In genomic region chr6:108714774-108715414, GRCh38 we compare ENCODE assay signal across 13 cellular contexts.
DNase-seq lines count a peak whose midpoint lies in the region; ATAC-seq and TF ChIP-seq lines count a peak whose summit lies in the region.
"Had no signal": no experiment of that assay in that cellular context is flagged by ENCODE, and none has a peak within 500 bp of the region (broad histone marks: within the 10 kb centered on the region; RNA-seq: fewer than 3 reads in every experiment).

No MANE protein-coding gene starts in this region.

- no peaks in the 10 kb centered on the region for H3K9me3 ChIP-seq in adipocyte (ENCODE audit: control insufficient read depth, low read length)
- H3K9me3 ChIP-seq: adrenal gland, testis had no signal

- H3K36me3 Mint-ChIP-seq in natural killer cell, result no peaks in the 10 kb centered on the region
- no peaks in the 10 kb centered on the region for H3K36me3 Mint-ChIP-seq in natural killer cell treated with Interleukin-12 subunit alpha and Interleukin-12 subunit beta and Interleukin-15 and Interleukin-18, amount 100 ng/mL, for 72 hours

- intact Hi-C loops in natural killer cell (cut with micrococcal nuclease), result no loop called here

- ATAC-seq in natural killer cell (no peak), HG03025 (IDR thresholded peaks at IDR 0.05; ENCODE audit: low FRiP score, unreplicated experiment) (no peak)
- no peak for ATAC-seq in natural killer cell treated with Interleukin-12 subunit alpha and Interleukin-12 subunit beta and Interleukin-15 and Interleukin-18, amount 100 ng/mL, for 72 hours

- peak overlapping the region; percentile 68 for H3K4me3 Mint-ChIP-seq in natural killer cell
- no peak overlapping the region for H3K4me3 Mint-ChIP-seq in natural killer cell treated with Interleukin-12 subunit alpha and Interleukin-12 subunit beta and Interleukin-15 and Interleukin-18, amount 100 ng/mL, for 72 hours

- peaks cover 18% of the 10 kb centered on the region for H3K4me1 ChIP-seq in adipocyte (ENCODE audit: control insufficient read depth, insufficient read depth, low read length)

- H3K27me3 Mint-ChIP-seq in natural killer cell (ENCODE audit: low read depth in 2 of 2), result no peaks in the 10 kb centered on the region
- H3K27me3 Mint-ChIP-seq in natural killer cell treated with Interleukin-12 subunit alpha and Interleukin-12 subunit beta and Interleukin-15 and Interleukin-18, amount 100 ng/mL, for 72 hours, result no peaks in the 10 kb centered on the region

- H3K4me3 ChIP-seq in adipocyte (ENCODE audit: low read length), result no peak overlapping the region
- H3K4me3 ChIP-seq: adrenal gland, testis had no signal

- no peak for DNase-seq in natural killer cell
- DNase-seq in natural killer cell treated with Interleukin-12 subunit alpha and Interleukin-12 subunit beta and Interleukin-15 and Interleukin-18, amount 100 ng/mL, for 72 hours (ENCODE audit: low spot score), result no peak
- peak; percentile 49 for DNase-seq in adipocyte (ENCODE audit: low read depth)
- peak; percentile 57 for DNase-seq in kidney tubule cell (ENCODE audit: low spot score)
- DNase-seq in NCI-H1436 (lab: John Stamatoyannopoulos, UW), result no peak
- DNase-seq in SW480 (ENCODE audit: low spot score), result no peak
- no peak for DNase-seq in 8988T
- DNase-seq: activated T-cell treated with anti-CD3 and anti-CD28 coated beads, Interleukin-2, amount 50 U/mL, for 1 hour; NCI-H1092 treated with DMSO at 0.1 percent for 48 hours; posterior cingulate gyrus; testis had no signal

- H3K27ac Mint-ChIP-seq in natural killer cell, result peak overlapping the region in 1 of 2 donors; percentile 51
- peak overlapping the region in 1 of 2 donors; percentile 56 for H3K27ac Mint-ChIP-seq in natural killer cell treated with Interleukin-12 subunit alpha and Interleukin-12 subunit beta and Interleukin-15 and Interleukin-18, amount 100 ng/mL, for 72 hours

- no peaks in the 10 kb centered on the region for H3K9me3 Mint-ChIP-seq in natural killer cell
- no peaks in the 10 kb centered on the region for H3K9me3 Mint-ChIP-seq in natural killer cell treated with Interleukin-12 subunit alpha and Interleukin-12 subunit beta and Interleukin-15 and Interleukin-18, amount 100 ng/mL, for 72 hours

- H3K4me1 Mint-ChIP-seq in natural killer cell, result peaks cover 12 to 25% of the 10 kb centered on the region in 2 donors
- peaks cover 16 to 25% of the 10 kb centered on the region in 2 donors for H3K4me1 Mint-ChIP-seq in natural killer cell treated with Interleukin-12 subunit alpha and Interleukin-12 subunit beta and Interleukin-15 and Interleukin-18, amount 100 ng/mL, for 72 hours (ENCODE audit: low read depth in 2 of 2)

- H3K9ac ChIP-seq in adipocyte (ENCODE audit: low read length), result no peak overlapping the region

- no peak for TF ChIP-seq CTCF in natural killer cell (IDR thresholded peaks at IDR 0.05)

- no peaks in the 10 kb centered on the region for H3K36me3 ChIP-seq in adipocyte (ENCODE audit: control insufficient read depth, insufficient read depth, low read length, severe bottlenecking)
- H3K36me3 ChIP-seq: adrenal gland had no signal

- H3K27me3 ChIP-seq in adipocyte (replicated peaks; ENCODE audit: control insufficient read depth, insufficient read depth, low read length), result no peaks in the 10 kb centered on the region
- H3K27me3 ChIP-seq: testis had no signal

Comparison
In these comparisons a context has a peak if more than half of its experiments do, and no peak if none do; other contexts are left out.
1. DNase-seq: peak in adipocyte (single experiment) and kidney tubule cell (single experiment); none in natural killer cell (single experiment), natural killer cell treated with Interleukin-12 subunit alpha and Interleukin-12 subunit beta and Interleukin-15 and Interleukin-18, amount 100 ng/mL, for 72 hours (single experiment), NCI-H1436 (single experiment), SW480 (single experiment) and 8988T (single experiment).